ENCODE assay signal across 8 cellular contexts in the genomic region with DNA sequence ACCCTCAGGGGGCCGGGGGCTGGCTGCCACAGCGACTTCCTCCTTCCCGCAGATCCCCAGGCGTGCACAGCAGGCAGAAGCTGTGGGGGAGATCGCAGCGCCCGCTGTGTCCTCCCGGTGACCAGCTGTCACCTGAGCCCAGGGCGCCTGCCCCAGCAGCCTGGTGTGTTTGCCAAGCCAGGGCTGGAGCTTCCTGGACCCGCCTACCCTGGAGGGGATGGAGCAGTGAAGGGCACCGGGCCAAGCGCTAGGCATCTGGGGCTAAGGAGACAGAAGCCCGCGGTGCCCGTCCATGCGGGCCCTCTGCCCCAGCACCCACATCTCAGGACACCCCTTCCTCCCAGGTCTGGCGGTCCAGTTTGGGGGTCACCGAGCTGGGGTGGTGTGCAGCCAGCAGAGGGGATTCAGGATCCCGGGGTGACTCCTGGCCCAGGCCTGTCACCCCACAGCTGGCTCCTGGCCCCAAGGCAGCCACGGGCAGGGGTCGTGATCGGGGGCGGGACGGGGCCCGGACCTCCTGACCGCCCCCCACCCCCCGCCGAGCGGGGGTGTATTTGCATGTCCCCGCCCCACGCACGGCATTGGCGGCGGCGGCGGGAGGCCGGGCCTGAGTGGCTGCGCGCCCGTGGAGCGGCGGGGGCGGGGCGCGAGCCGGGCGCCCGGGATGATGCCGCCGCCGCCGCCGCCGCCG. TPM values are rescaled to one million over a fixed set of nuclear protein-coding genes. Genes with fewer than 3 reads are reported as not detected.
A peak's percentile ranks its signal among the peaks of the same experiment; 100 is the strongest.
DNase-seq lines count a peak whose midpoint lies in the region; ATAC-seq and TF ChIP-seq lines count a peak whose summit lies in the region.

Gene RAB26 (plus strand): TSS at position 645 of the 691 bp plus-strand sequence. CDS start 159 bp downstream, outside the sequence.

- H3K9me3 ChIP-seq in IMR-90 (ENCODE audit: control insufficient read depth, insufficient read depth, low read length) = no peaks in the 10 kb centered on the region
- no peaks in the 10 kb centered on the region for H3K9me3 ChIP-seq in Panc1 (ENCODE audit: control insufficient read depth, insufficient read depth, low read depth, low read length)
- H3K9me3 ChIP-seq in gastroesophageal sphincter = no peaks in the 10 kb centered on the region
- H3K9me3 ChIP-seq in neural progenitor cell (ENCODE audit: low read depth) = no peaks in the 10 kb centered on the region
- H3K9me3 ChIP-seq in aorta (ENCODE audit: control insufficient read depth, low read length) = no peaks in the 10 kb centered on the region

- H3K27me3 Mint-ChIP-seq in neural progenitor cell (ENCODE audit: insufficient read depth, low read depth) = peaks cover 8% of the 10 kb centered on the region

- H4K20me1 ChIP-seq in IMR-90 (ENCODE audit: insufficient read depth, low read length) (peaks cover 55% of the 10 kb centered on the region), neural progenitor cell (ENCODE audit: low read depth) (peaks cover 65% of the 10 kb centered on the region)

- no peak within 1 kb of the TSS for H4K91ac ChIP-seq in IMR-90 (ENCODE audit: insufficient read depth, low read depth, low read length)

- H3K79me2 ChIP-seq in neural progenitor cell (ENCODE audit: low read depth) = peaks cover 22% of the 10 kb centered on the region

- no peak within 1 kb of the TSS for H3K14ac ChIP-seq in IMR-90 (replicated peaks; ENCODE audit: low read depth, low read length)

- peaks cover 11 to 45% of the 10 kb centered on the region in 2 experiments; a peak in 3 of 4 replicates for H3K79me1 ChIP-seq in IMR-90 (ENCODE audit: low read depth in 1 of 2, low read length in 2 of 2)

- H4K8ac ChIP-seq in IMR-90 (ENCODE audit: low read depth in 2 of 2, low read length in 2 of 2) = peak within 1 kb of the TSS in 1 of 2 experiments; percentile 60; a peak in 1 of 4 replicates

- BruUV-seq in IMR-90 (replicated peaks; lab: Mats Ljungman, UMichigan) (no TSS peak), Panc1 (replicated peaks; lab: Mats Ljungman, UMichigan) (no TSS peak)

- peaks cover 32% of the 10 kb centered on the region for H3K4me1 Mint-ChIP-seq in neural progenitor cell

- H3K4me3 ChIP-seq in IMR-90 (ENCODE audit: insufficient read depth, low read depth, low read length) (peak within 1 kb of the TSS; percentile 49), Panc1 (ENCODE audit: low read depth in 2 of 2, low read length in 2 of 2) (peak within 1 kb of the TSS; percentile 59 to 67), gastroesophageal sphincter (peak within 1 kb of the TSS; percentile 32 to 55), neural progenitor cell (peak within 1 kb of the TSS; percentile 70), aorta (ENCODE audit: low read length in 2 of 2) (peak within 1 kb of the TSS; percentile 27 to 28)

- peak within 1 kb of the TSS; percentile 17; the same call in 1 of the 2 replicates for H4K5ac ChIP-seq in IMR-90 (ENCODE audit: low read depth, low read length)

- H2BK120ac ChIP-seq in IMR-90 (ENCODE audit: low read depth, low read length) = no peak within 1 kb of the TSS; the same call in none of the 2 replicates

- peak within 1 kb of the TSS; percentile 27; the same call in 1 of the 2 replicates for H3K18ac ChIP-seq in IMR-90 (ENCODE audit: low read depth, low read length)

- CTCF ChIA-PET in IMR-90 (lab: Yijun Ruan, JAX) = no interaction called here
- CTCF ChIA-PET in Panc1 (lab: Charles Lee) = interaction anchor here (0.6 kb wide), 1 partner anchor 165 kb away, joined by 3 read pairs; no protein-coding TSS in a partner anchor

- dilution Hi-C loops in IMR-90 (cut with HindIII; ENCODE audit: low sequenced_read_pairs, unreplicated experiment) = no loop called here

- H3K27ac Mint-ChIP-seq in neural progenitor cell = no peak within 1 kb of the TSS

- TF ChIP-seq RAD21 in IMR-90 (IDR thresholded peaks at IDR 0.05; ENCODE audit: low read length) = no peak

- peak within 1 kb of the TSS; percentile 11 for H2BK5ac ChIP-seq in IMR-90 (ENCODE audit: low read depth, low read length, poor library complexity, severe bottlenecking)

- no peak within 1 kb of the TSS for H2BK15ac ChIP-seq in IMR-90 (ENCODE audit: low read depth, low read length)

- TF ChIP-seq CTCF in IMR-90 (conservative IDR thresholded peaks at IDR 0.05; ENCODE audit: low read depth, low read length) = no peak
- no peak for TF ChIP-seq CTCF in Panc1 (IDR thresholded peaks at IDR 0.05)
- no peak for TF ChIP-seq CTCF in gastroesophageal sphincter (IDR thresholded peaks at IDR 0.05)
- no peak for TF ChIP-seq CTCF in neural progenitor cell (IDR thresholded peaks at IDR 0.05)

- peaks cover 10% of the 10 kb centered on the region for H3K9me1 ChIP-seq in IMR-90 (ENCODE audit: insufficient read depth, low read length)

- H3K36me3 Mint-ChIP-seq in neural progenitor cell = peaks cover 4% of the 10 kb centered on the region

- intact Hi-C loops in IMR-90 (cut with micrococcal nuclease) (no loop called here), Panc1 (cut with micrococcal nuclease; ENCODE audit: unreplicated experiment) (loop anchor here (10.0 kb wide), 1 partner anchor 123 kb away; the partner anchor contains the start of gene NHERF2), aorta (cut with DNase I) (no loop called here)

- TF ChIP-seq POLR2A in IMR-90 (IDR thresholded peaks at IDR 0.05; ENCODE audit: low read depth, low read length) (no peak), gastroesophageal sphincter (IDR thresholded peaks at IDR 0.05) (no peak)

- no peak within 1 kb of the TSS for H3K56ac ChIP-seq in IMR-90 (ENCODE audit: extremely low read depth, insufficient read depth, low read length)

- H3K9me3 Mint-ChIP-seq in neural progenitor cell = no peaks in the 10 kb centered on the region

- peak within 1 kb of the TSS; percentile 32; the same call in 1 of the 2 replicates for H3K23ac ChIP-seq in IMR-90 (ENCODE audit: low read depth, low read length)

- in situ Hi-C loops in IMR-90 (cut with MboI; ENCODE audit: low sequenced_read_pairs) = no loop called here
- in situ Hi-C loops in Panc1 (cut with HindIII; ENCODE audit: low pct_unique_long_range_greater_than_20kb, low sequenced_read_pairs) = no loop called here

- no peak for TF ChIP-seq EP300 in gastroesophageal sphincter (IDR thresholded peaks at IDR 0.05)

- H2AK5ac ChIP-seq in IMR-90 (ENCODE audit: low read depth, low read length) = 0 out of 2 replicates have a peak within 1 kb of the TSS, but pooled peaks have one; percentile 51

- POLR2A ChIA-PET in IMR-90 (lab: Charles Lee; ENCODE audit: unreplicated experiment) = no interaction called here
- POLR2A ChIA-PET in Panc1 (lab: Charles Lee) = no interaction called here

- H3K4ac ChIP-seq in IMR-90 (ENCODE audit: low read depth, low read length) = peak within 1 kb of the TSS; percentile 52

- 0 out of 2 replicates have a peak within 1 kb of the TSS, but pooled peaks have one; percentile 25 for H3K9ac ChIP-seq in IMR-90 (ENCODE audit: low read depth, low read length)
- no peak within 1 kb of the TSS for H3K9ac ChIP-seq in neural progenitor cell

- DNase-seq in DMS 273 (lab: John Stamatoyannopoulos, UW; ENCODE audit: unreplicated experiment) (peak; percentile 99), IMR-90 (peak; percentile 33), Panc1 (ENCODE audit: low read depth, low spot score) (no peak), neural progenitor cell (ENCODE audit: low spot score) (peak; percentile 92), aorta (peak; percentile 89 to 90)
- peak; percentile 68 for DNase-seq in activated naive CD4-positive, alpha-beta T cell treated with anti-CD3 and anti-CD28 coated beads, Interleukin-2, amount 50 U/mL, for 16 hours

- H3K4me1 ChIP-seq in IMR-90 (ENCODE audit: control insufficient read depth, insufficient read depth, low read length) = peaks cover 36% of the 10 kb centered on the region
- H3K4me1 ChIP-seq in Panc1 (ENCODE audit: control insufficient read depth, insufficient read depth, low read length) = peaks cover 50% of the 10 kb centered on the region
- peaks cover 5 to 58% (median 42%) of the 10 kb centered on the region in 3 donors for H3K4me1 ChIP-seq in gastroesophageal sphincter
- H3K4me1 ChIP-seq in neural progenitor cell = peaks cover 36% of the 10 kb centered on the region
- no peaks in the 10 kb centered on the region for H3K4me1 ChIP-seq in aorta (ENCODE audit: control insufficient read depth in 1 of 2, insufficient read depth in 2 of 2, low read length in 2 of 2)

- H2BK20ac ChIP-seq in IMR-90 (ENCODE audit: low read depth, low read length) = no peak within 1 kb of the TSS

- H3K27ac ChIP-seq in IMR-90 (ENCODE audit: insufficient read depth, low read length) (peak within 1 kb of the TSS; percentile 4; the same call in 1 of the 2 replicates), Panc1 (ENCODE audit: low read length) (peak within 1 kb of the TSS; percentile 100), gastroesophageal sphincter (peak within 1 kb of the TSS in 3 of 4 donors; percentile 75 to 87 (median 80)), neural progenitor cell (no peak within 1 kb of the TSS), aorta (ENCODE audit: low read depth in 1 of 2, low read length in 2 of 2) (no peak within 1 kb of the TSS)

- peak within 1 kb of the TSS; percentile 71 for H3K4me3 Mint-ChIP-seq in neural progenitor cell

- H3K36me3 ChIP-seq in IMR-90 (ENCODE audit: control insufficient read depth, insufficient read depth, low read length) (peaks cover 18% of the 10 kb centered on the region), Panc1 (ENCODE audit: control insufficient read depth, insufficient read depth, low read length) (no peaks in the 10 kb centered on the region; the same call in 1 of the 2 replicates), gastroesophageal sphincter (peaks cover 0 to 11% of the 10 kb centered on the region in 2 donors), neural progenitor cell (no peaks in the 10 kb centered on the region), aorta (ENCODE audit: control insufficient read depth in 1 of 2, insufficient read depth in 2 of 2, low read length in 1 of 2) (no peaks in the 10 kb centered on the region)

- H2AFZ ChIP-seq in IMR-90 (replicated peaks; ENCODE audit: low read length, poor library complexity) (peak within 1 kb of the TSS; percentile 91), neural progenitor cell (replicated peaks) (no peak within 1 kb of the TSS)

- H3K4me2 ChIP-seq in IMR-90 (ENCODE audit: low read depth, low read length) (peak within 1 kb of the TSS; percentile 86), neural progenitor cell (peak within 1 kb of the TSS; percentile 100)

- peaks cover 72% of the 10 kb centered on the region for H3F3A ChIP-seq in neural progenitor cell (ENCODE audit: low read depth)

- ATAC-seq in IMR-90 (ENCODE audit: low read depth) = peak; percentile 82
- ATAC-seq in Panc1 = peak; percentile 59
- ATAC-seq in gastroesophageal sphincter = peak; percentile 86
- peak; percentile 77 for ATAC-seq in aorta (ENCODE audit: low FRiP score)
- ATAC-seq in HG02870 (IDR thresholded peaks at IDR 0.05; ENCODE audit: unreplicated experiment) = no peak

- peak within 1 kb of the TSS; percentile 92 for H2AK9ac ChIP-seq in IMR-90 (replicated peaks; ENCODE audit: low read depth, low read length, poor library complexity)

- H3K27me3 ChIP-seq in IMR-90 (ENCODE audit: control insufficient read depth, insufficient read depth, low read length) = no peaks in the 10 kb centered on the region
- no peaks in the 10 kb centered on the region for H3K27me3 ChIP-seq in Panc1 (ENCODE audit: control insufficient read depth, insufficient read depth, low read length)
- no peaks in the 10 kb centered on the region for H3K27me3 ChIP-seq in gastroesophageal sphincter
- peaks cover 16% of the 10 kb centered on the region for H3K27me3 ChIP-seq in neural progenitor cell
- H3K27me3 ChIP-seq in aorta (ENCODE audit: control insufficient read depth in 1 of 2, insufficient read depth in 2 of 2, low read length in 1 of 2) = no peaks in the 10 kb centered on the region

- 3% methylated on average over 25 of the region's 55 CpGs; no CpG with 5 or more reads in 1 of the 2 experiments for WGBS in IMR-90 (ENCODE audit: extremely low coverage in 2 of 2, insufficient read length in 1 of 2), 2 experiments
- no CpG with 5 or more reads among the region's 55 CpGs for WGBS in gastroesophageal sphincter (ENCODE audit: low coverage in 1 of 2), 2 donors
- WGBS in aorta, 2 donors = 3 to 5% methylated on average over 21 to 55 of the region's 55 CpGs

RNA-seq across cellular contexts. Expression of gene RAB26, which starts in this region (rescaled TPM):
- 1.1 TPM in 2 replicates for total RNA-seq in IMR-90 (2012; rRNA removed)
- polyA plus RNA-seq in IMR-90 (2012; rRNA removed) = 4.5 and 4.8 TPM in 2 replicates
- 2.8 and 4.9 TPM in 2 replicates for polyA plus RNA-seq in IMR-90 (2012; cell fraction: cytosol; rRNA removed)
- 33.0 and 40.5 TPM in 2 replicates for polyA plus RNA-seq in IMR-90 (2012; cell fraction: nucleus; rRNA removed; ENCODE audit: low replicate concordance)
- total RNA-seq in Panc1 (2021; ENCODE audit: unreplicated experiment) = 92.2 TPM
- 136 TPM for polyA plus RNA-seq in Panc1 (2012; ENCODE audit: insufficient read length)
- total RNA-seq in gastroesophageal sphincter = 1 to 10 TPM in 1 of 4 donors, under 1 TPM in 1, not detected in 2; 0.39 to 1.0 TPM
- 2.1 and 4.4 TPM in 2 replicates for total RNA-seq in neural progenitor cell (ENCODE audit: low replicate concordance)
- total RNA-seq in aorta = under 1 TPM in 1 of 2 donors, not detected in 1; 0.51 TPM
- 1 to 10 TPM; 2.5 to 4.8 TPM for polyA plus RNA-seq in aorta

Comparison
In these comparisons a context has a peak if more than half of its experiments do, and no peak if none do; other contexts are left out.
1. RNA of gene RAB26 (total RNA-seq): 92.2 TPM in Panc1 (single experiment); 2.1 to 4.4 TPM in neural progenitor cell, 1.1 TPM in IMR-90, 0.51 TPM in aorta and 0.39 to 1.0 TPM in gastroesophageal sphincter; every median in the first group is over 10 times any median in the second.
2. H3K27ac ChIP-seq: peak in IMR-90 (single experiment), Panc1 (single experiment) and gastroesophageal sphincter (3 of 4); none in neural progenitor cell (single experiment) and aorta (0 of 2).
3. Peak in every context shown above with its lines, with median percentiles within 50 percentile points of each other: H3K4me3 ChIP-seq.